In genomic region chr10:21526184-21526951, GRCh38 we compare ENCODE assay signal across 7 cellular contexts. TPM values are rescaled to one million over a fixed set of nuclear protein-coding genes. Genes with fewer than 3 reads are reported as not detected.
DNase-seq lines count a peak whose midpoint lies in the region; ATAC-seq and TF ChIP-seq lines count a peak whose summit lies in the region.

No MANE protein-coding gene starts in this region.

- peak overlapping the region; percentile 98 for H2BK15ac ChIP-seq in mesenchymal stem cell (ENCODE audit: low read depth, poor library complexity, severe bottlenecking)

- H3K4me3 ChIP-seq in endocrine pancreas (ENCODE audit: control insufficient read depth, insufficient read depth, low read length) (peak overlapping the region; percentile 75), mesenchymal stem cell (ENCODE audit: insufficient read depth in 1 of 2, low read depth in 1 of 2, low read length in 2 of 2) (peak overlapping the region; percentile 63 to 84)

- TF ChIP-seq CTCF in GM13976 (IDR thresholded peaks at IDR 0.05; ENCODE audit: borderline replicate concordance, control extremely low read depth, extremely low read depth, insufficient read depth, missing control alignments): no peak
- no peak for TF ChIP-seq CTCF in activated CD8-positive, alpha-beta T cell treated with anti-CD3 and anti-CD28 coated beads for 36 hours (IDR thresholded peaks at IDR 0.05)

- H3K9me3 Mint-ChIP-seq in activated CD8-positive, alpha-beta T cell treated with anti-CD3 and anti-CD28 coated beads for 36 hours: no peaks in the 10 kb centered on the region
- H3K9me3 Mint-ChIP-seq in stimulated activated effector memory CD8-positive, alpha-beta T cell treated with anti-CD3 and anti-CD28 coated beads, Interleukin-12 subunit alpha, Interleukin-12 subunit beta, amount 100 ng/mL, for 72 hours: no peaks in the 10 kb centered on the region

- no peak overlapping the region for H2AFZ ChIP-seq in mesenchymal stem cell (ENCODE audit: low read depth, low read length)

- peak; percentile 33 for ATAC-seq in HG02610 (IDR thresholded peaks at IDR 0.05; ENCODE audit: unreplicated experiment)
- ATAC-seq in activated CD8-positive, alpha-beta T cell treated with anti-CD3 and anti-CD28 coated beads for 36 hours: peak; percentile 58
- ATAC-seq in stimulated activated effector memory CD8-positive, alpha-beta T cell treated with anti-CD3 and anti-CD28 coated beads, Interleukin-12 subunit alpha, Interleukin-12 subunit beta, amount 100 ng/mL, for 72 hours: peak; percentile 69

- peak overlapping the region; percentile 98 to 99 for H3K18ac ChIP-seq in mesenchymal stem cell (ENCODE audit: low read depth in 1 of 2, low read length in 2 of 2)

- H3K27ac ChIP-seq in mesenchymal stem cell (ENCODE audit: low read length, poor library complexity, severe bottlenecking): peak overlapping the region; percentile 99

- no peaks in the 10 kb centered on the region for H3K79me1 ChIP-seq in mesenchymal stem cell (replicated peaks; ENCODE audit: low read length, poor library complexity, severe bottlenecking)

- peak overlapping the region; percentile 87 to 90 for H3K14ac ChIP-seq in mesenchymal stem cell (ENCODE audit: low read length in 2 of 2)

- intact Hi-C loops in activated CD8-positive, alpha-beta T cell treated with anti-CD3 and anti-CD28 coated beads for 36 hours (cut with micrococcal nuclease): no loop called here

- H3K23ac ChIP-seq in mesenchymal stem cell (ENCODE audit: low read length in 2 of 2): peak overlapping the region in 1 of 2 experiments; percentile 5

- H2BK12ac ChIP-seq in mesenchymal stem cell (ENCODE audit: low read length in 2 of 2): peak overlapping the region in 1 of 2 experiments; percentile 90

- H3K27me3 Mint-ChIP-seq in activated CD8-positive, alpha-beta T cell treated with anti-CD3 and anti-CD28 coated beads for 36 hours: peaks cover 35% of the 10 kb centered on the region

- H3K36me3 ChIP-seq in endocrine pancreas (ENCODE audit: control insufficient read depth, insufficient read depth, low read length): no peaks in the 10 kb centered on the region
- H3K36me3 ChIP-seq in mesenchymal stem cell (ENCODE audit: control insufficient read depth in 1 of 2, insufficient read depth in 2 of 2, low read depth in 1 of 2, low read length in 2 of 2): no peaks in the 10 kb centered on the region

- DNase-seq in GM13976 (ENCODE audit: low spot score): peak; percentile 72
- DNase-seq in NCI-H2227 treated with DMSO at 0.1 percent for 48 hours (lab: John Stamatoyannopoulos, UW): peak; percentile 82
- peak; percentile 70 for DNase-seq in activated CD8-positive, alpha-beta T cell treated with anti-CD3 and anti-CD28 coated beads for 36 hours
- DNase-seq in mesenchymal stem cell: peak; percentile 86
- DNase-seq in stimulated activated effector memory CD8-positive, alpha-beta T cell treated with anti-CD3 and anti-CD28 coated beads, Interleukin-12 subunit alpha, Interleukin-12 subunit beta, amount 100 ng/mL, for 72 hours (ENCODE audit: low spot score in 2 of 2): peak; percentile 54 to 81

- H3K4me3 Mint-ChIP-seq in activated CD8-positive, alpha-beta T cell treated with anti-CD3 and anti-CD28 coated beads for 36 hours: peak overlapping the region; percentile 80
- peak overlapping the region; percentile 95 for H3K4me3 Mint-ChIP-seq in stimulated activated effector memory CD8-positive, alpha-beta T cell treated with anti-CD3 and anti-CD28 coated beads, Interleukin-12 subunit alpha, Interleukin-12 subunit beta, amount 100 ng/mL, for 72 hours

- peak overlapping the region; percentile 94 for H3K27ac Mint-ChIP-seq in activated CD8-positive, alpha-beta T cell treated with anti-CD3 and anti-CD28 coated beads for 36 hours
- H3K27ac Mint-ChIP-seq in stimulated activated effector memory CD8-positive, alpha-beta T cell treated with anti-CD3 and anti-CD28 coated beads, Interleukin-12 subunit alpha, Interleukin-12 subunit beta, amount 100 ng/mL, for 72 hours: peak overlapping the region; percentile 99

- H4K91ac ChIP-seq in mesenchymal stem cell (ENCODE audit: low read length): peak overlapping the region; percentile 91

- H3K4me2 ChIP-seq in mesenchymal stem cell (ENCODE audit: low read length, poor library complexity, severe bottlenecking): peak overlapping the region; percentile 69

- peak overlapping the region; percentile 48 for H2BK5ac ChIP-seq in mesenchymal stem cell (ENCODE audit: low read depth, low read length, poor library complexity, severe bottlenecking)

- H3K4me1 ChIP-seq in endocrine pancreas (ENCODE audit: control insufficient read depth, insufficient read depth, low read length): peaks cover 16% of the 10 kb centered on the region
- H3K4me1 ChIP-seq in mesenchymal stem cell (ENCODE audit: control insufficient read depth, insufficient read depth, low read depth, low read length): peaks cover 2% of the 10 kb centered on the region

- peak overlapping the region; percentile 22 for H3K9ac ChIP-seq in endocrine pancreas (ENCODE audit: control insufficient read depth, insufficient read depth, low read length)
- H3K9ac ChIP-seq in mesenchymal stem cell (ENCODE audit: low read length): peak overlapping the region; percentile 98

- H3K27me3 ChIP-seq in endocrine pancreas (ENCODE audit: control insufficient read depth, insufficient read depth, low read length) (no peaks in the 10 kb centered on the region), mesenchymal stem cell (ENCODE audit: control insufficient read depth in 1 of 2, insufficient read depth in 1 of 2, low read length in 2 of 2) (no peaks in the 10 kb centered on the region)

- H2AK5ac ChIP-seq in mesenchymal stem cell (ENCODE audit: low read length, severe bottlenecking): no peak overlapping the region

- H3K9me3 ChIP-seq in endocrine pancreas (ENCODE audit: control insufficient read depth, low read length) (no peaks in the 10 kb centered on the region), mesenchymal stem cell (ENCODE audit: control insufficient read depth, low read length) (no peaks in the 10 kb centered on the region)

- H3K4me1 Mint-ChIP-seq in activated CD8-positive, alpha-beta T cell treated with anti-CD3 and anti-CD28 coated beads for 36 hours (ENCODE audit: low read depth): peaks cover 28% of the 10 kb centered on the region
- peaks cover 19% of the 10 kb centered on the region for H3K4me1 Mint-ChIP-seq in stimulated activated effector memory CD8-positive, alpha-beta T cell treated with anti-CD3 and anti-CD28 coated beads, Interleukin-12 subunit alpha, Interleukin-12 subunit beta, amount 100 ng/mL, for 72 hours

- WGBS in mesenchymal stem cell: under 1% methylated on average over 37 of the region's 59 CpGs

- H3K4ac ChIP-seq in mesenchymal stem cell (ENCODE audit: low read depth in 1 of 2, low read length in 2 of 2): peak overlapping the region; percentile 24 to 99

- no peaks in the 10 kb centered on the region for H3K36me3 Mint-ChIP-seq in activated CD8-positive, alpha-beta T cell treated with anti-CD3 and anti-CD28 coated beads for 36 hours (ENCODE audit: low read depth)
- H3K36me3 Mint-ChIP-seq in stimulated activated effector memory CD8-positive, alpha-beta T cell treated with anti-CD3 and anti-CD28 coated beads, Interleukin-12 subunit alpha, Interleukin-12 subunit beta, amount 100 ng/mL, for 72 hours: peaks cover 7% of the 10 kb centered on the region

- in situ Hi-C loops in GM13976 (cut with MboI; ENCODE audit: low sequenced_read_pairs, unreplicated experiment): no loop called here

- H4K8ac ChIP-seq in mesenchymal stem cell (ENCODE audit: low read length): peak overlapping the region; percentile 78

- POLR2A ChIA-PET in activated CD8-positive, alpha-beta T cell treated with anti-CD3 and anti-CD28 coated beads for 36 hours (lab: Charles Lee): interaction anchor here (0.7 to 1.5 kb wide), 4 partner anchors 8 to 30 kb away, joined by 3 to 4 read pairs (median 4); no protein-coding TSS in a partner anchor

- CTCF ChIA-PET in activated CD8-positive, alpha-beta T cell treated with anti-CD3 and anti-CD28 coated beads for 36 hours (lab: Charles Lee): interaction anchor here (1.3 to 4.0 kb wide), 2 partner anchors 8 to 30 kb away, joined by 6 to 20 read pairs; no protein-coding TSS in a partner anchor

- H2BK120ac ChIP-seq in mesenchymal stem cell (ENCODE audit: low read depth, low read length): peak overlapping the region; percentile 98

RNA-seq across cellular contexts. Expression of gene SKIDA1, which starts 0.9 kb away (rescaled TPM):
- total RNA-seq in activated CD8-positive, alpha-beta T cell treated with anti-CD3 and anti-CD28 coated beads for 36 hours: under 1 TPM; 0.11 to 0.36 TPM
- polyA plus RNA-seq in mesenchymal stem cell (2013, experiment 1 of 2): 1.8 TPM
- 1.8 TPM for polyA plus RNA-seq in mesenchymal stem cell (2013, experiment 2 of 2)

RNA-seq across cellular contexts. Expression of gene MLLT10, which starts 7.7 kb away (rescaled TPM):
- total RNA-seq in activated CD8-positive, alpha-beta T cell treated with anti-CD3 and anti-CD28 coated beads for 36 hours: 10 to 100 TPM; 33.9 to 36.4 TPM
- polyA plus RNA-seq in mesenchymal stem cell (2013, experiment 1 of 2): 29.2 TPM
- 30.7 TPM for polyA plus RNA-seq in mesenchymal stem cell (2013, experiment 2 of 2)

Comparison
In these comparisons a context has a peak if more than half of its experiments do, and no peak if none do; other contexts are left out.
1. Peak in every context shown above with its lines: DNase-seq, ATAC-seq, H3K4me3 ChIP-seq and H3K27ac ChIP-seq.